22 cellular contexts compared by ENCODE assay signal in genomic region chr9:76218151-76218867, GRCh38.
A peak's percentile ranks its signal among the peaks of the same experiment; 100 is the strongest.
DNase-seq lines count a peak whose midpoint lies in the region; ATAC-seq, FAIRE-seq and TF ChIP-seq lines count a peak whose summit lies in the region.
"Had no signal": no experiment of that assay in that cellular context is flagged by ENCODE, and none has a peak within 500 bp of the region (broad histone marks: within the 10 kb centered on the region; RNA-seq: fewer than 3 reads in every experiment).

No MANE protein-coding gene starts in this region.

- no peak overlapping the region for H3K4me3 Mint-ChIP-seq in astrocyte (ENCODE audit: unreplicated experiment)
- H3K4me3 Mint-ChIP-seq in neural progenitor cell, result no peak overlapping the region
- peak overlapping the region; percentile 6 for H3K4me3 Mint-ChIP-seq in type B pancreatic cell
- H3K4me3 Mint-ChIP-seq in progenitor cell of endocrine pancreas (ENCODE audit: low read depth), result no peak overlapping the region
- H3K4me3 Mint-ChIP-seq: CD8-positive, alpha-beta memory T cell; H9 had no signal

- DNase-seq in astrocyte (ENCODE audit: low read depth) (peak; percentile 77), kidney tubule cell (ENCODE audit: low spot score) (peak; percentile 6), neural progenitor cell (ENCODE audit: low spot score) (no peak), type B pancreatic cell (ENCODE audit: extremely low spot score, unreplicated experiment) (no peak), progenitor cell of endocrine pancreas (ENCODE audit: low spot score, unreplicated experiment) (no peak)
- DNase-seq: AML-193; CD8-positive, alpha-beta memory T cell; DMS79 treated with DMSO at 0.1 percent for 48 hours; H9; KG1; MM.1S; NCI-H2029; NCI-H446; NCI-H524 treated with DMSO at 0.1 percent for 48 hours; NCI-H774; PC-3; SJCRH30 had no signal

- H3K36me3 ChIP-seq in astrocyte (ENCODE audit: insufficient read depth, low read length) (no peaks in the 10 kb centered on the region), neural progenitor cell (no peaks in the 10 kb centered on the region)
- H3K36me3 ChIP-seq: BLaER1 treated with 17β-estradiol and CSF1 and Interleukin-3, amounts not matched to agents 10 nM and 100 nM; SJCRH30 had no signal

- H3K9me3 Mint-ChIP-seq in astrocyte (ENCODE audit: unreplicated experiment) (no peaks in the 10 kb centered on the region), neural progenitor cell (peaks cover 3% of the 10 kb centered on the region), type B pancreatic cell (peaks cover 6% of the 10 kb centered on the region), progenitor cell of endocrine pancreas (ENCODE audit: low read depth) (no peaks in the 10 kb centered on the region)
- H3K9me3 Mint-ChIP-seq: CD8-positive, alpha-beta memory T cell; H9 had no signal

- H3K9ac ChIP-seq in astrocyte (ENCODE audit: low read length), result no peak overlapping the region
- H3K9ac ChIP-seq in neural progenitor cell, result no peak overlapping the region
- H3K9ac ChIP-seq: BLaER1 treated with 17β-estradiol and CSF1 and Interleukin-3, amounts not matched to agents 10 nM and 100 nM had no signal

- H4K20me1 ChIP-seq in astrocyte (ENCODE audit: insufficient read depth, low read length) (no peaks in the 10 kb centered on the region), neural progenitor cell (ENCODE audit: low read depth) (no peaks in the 10 kb centered on the region)
- H4K20me1 ChIP-seq: BLaER1 treated with 17β-estradiol and CSF1 and Interleukin-3, amounts not matched to agents 10 nM and 100 nM had no signal

- TF ChIP-seq CTCF in astrocyte (IDR thresholded peaks at IDR 0.05; ENCODE audit: insufficient read depth, low read depth, low read length) (no peak), neural progenitor cell (IDR thresholded peaks at IDR 0.05) (no peak), type B pancreatic cell (conservative IDR thresholded peaks at IDR 0.05) (no peak), progenitor cell of endocrine pancreas (IDR thresholded peaks at IDR 0.05; ENCODE audit: unreplicated experiment) (no peak)

- ATAC-seq in GM18907 (IDR thresholded peaks at IDR 0.05; ENCODE audit: unreplicated experiment) (no peak), HG03571 (IDR thresholded peaks at IDR 0.05; ENCODE audit: unreplicated experiment) (no peak)
- ATAC-seq: PC-3 had no signal

- no peaks in the 10 kb centered on the region for H3K9me3 ChIP-seq in astrocyte (ENCODE audit: insufficient read depth, low read depth, low read length)
- H3K9me3 ChIP-seq in neural progenitor cell (ENCODE audit: low read depth), result no peaks in the 10 kb centered on the region
- H3K9me3 ChIP-seq: A549; BLaER1 treated with 17β-estradiol and CSF1 and Interleukin-3, amounts not matched to agents 10 nM and 100 nM; SJCRH30 had no signal

- H2AFZ ChIP-seq in astrocyte (ENCODE audit: low read depth, low read length) (no peak overlapping the region), neural progenitor cell (replicated peaks) (peak overlapping the region; percentile 58)

- peaks cover 12% of the 10 kb centered on the region for H3F3A ChIP-seq in neural progenitor cell (ENCODE audit: low read depth)

- H3K27ac ChIP-seq in astrocyte (ENCODE audit: low read depth, low read length) (no peak overlapping the region), neural progenitor cell (no peak overlapping the region)
- H3K27ac ChIP-seq: A549; BLaER1 treated with 17β-estradiol and CSF1 and Interleukin-3, amounts not matched to agents 10 nM and 100 nM; SJCRH30 had no signal

- H3K27me3 ChIP-seq in astrocyte (ENCODE audit: insufficient read depth, low read length) (no peaks in the 10 kb centered on the region), neural progenitor cell (no peaks in the 10 kb centered on the region)
- H3K27me3 ChIP-seq: BLaER1 treated with 17β-estradiol and CSF1 and Interleukin-3, amounts not matched to agents 10 nM and 100 nM; SJCRH30 had no signal

- no peaks in the 10 kb centered on the region for H3K79me2 ChIP-seq in astrocyte (ENCODE audit: insufficient read depth, low read length)
- no peaks in the 10 kb centered on the region for H3K79me2 ChIP-seq in neural progenitor cell (ENCODE audit: low read depth)

- H3K4me3 ChIP-seq in astrocyte (ENCODE audit: insufficient read depth, low read depth, low read length), result no peak overlapping the region
- no peak overlapping the region for H3K4me3 ChIP-seq in neural progenitor cell
- H3K4me3 ChIP-seq: A549; BLaER1 treated with 17β-estradiol and CSF1 and Interleukin-3, amounts not matched to agents 10 nM and 100 nM; SJCRH30 had no signal

- no peak for FAIRE-seq in astrocyte (lab: Jason Lieb, UNC)
- FAIRE-seq: A549, GM12892 had no signal

- H3K27ac Mint-ChIP-seq in astrocyte (ENCODE audit: unreplicated experiment) (no peak overlapping the region), neural progenitor cell (peak overlapping the region; percentile 16), type B pancreatic cell (peak overlapping the region; percentile 77), progenitor cell of endocrine pancreas (no peak overlapping the region)
- H3K27ac Mint-ChIP-seq: CD8-positive, alpha-beta memory T cell had no signal

- H3K36me3 Mint-ChIP-seq in astrocyte (ENCODE audit: low read depth, unreplicated experiment) (no peaks in the 10 kb centered on the region), neural progenitor cell (no peaks in the 10 kb centered on the region), type B pancreatic cell (peaks cover 4% of the 10 kb centered on the region), progenitor cell of endocrine pancreas (ENCODE audit: insufficient read depth) (no peaks in the 10 kb centered on the region)
- H3K36me3 Mint-ChIP-seq: CD8-positive, alpha-beta memory T cell had no signal

- peaks cover 30% of the 10 kb centered on the region for H3K4me1 ChIP-seq in astrocyte (ENCODE audit: insufficient read depth, low read length)
- peaks cover 20% of the 10 kb centered on the region for H3K4me1 ChIP-seq in neural progenitor cell
- H3K4me1 ChIP-seq: SJCRH30 had no signal

- peak overlapping the region; percentile 27 for H3K4me2 ChIP-seq in astrocyte (ENCODE audit: low read length)
- peak overlapping the region; percentile 26 for H3K4me2 ChIP-seq in neural progenitor cell
- H3K4me2 ChIP-seq: A549 had no signal

- H3K4me1 Mint-ChIP-seq in astrocyte (ENCODE audit: low read depth, unreplicated experiment), result peaks cover 35% of the 10 kb centered on the region
- peaks cover 32% of the 10 kb centered on the region for H3K4me1 Mint-ChIP-seq in neural progenitor cell
- peaks cover 36% of the 10 kb centered on the region for H3K4me1 Mint-ChIP-seq in type B pancreatic cell (ENCODE audit: unreplicated experiment)
- no peaks in the 10 kb centered on the region for H3K4me1 Mint-ChIP-seq in progenitor cell of endocrine pancreas (ENCODE audit: low read depth)
- H3K4me1 Mint-ChIP-seq: CD8-positive, alpha-beta memory T cell had no signal

- H3K27me3 Mint-ChIP-seq in astrocyte (ENCODE audit: low read depth, unreplicated experiment) (no peaks in the 10 kb centered on the region), neural progenitor cell (ENCODE audit: insufficient read depth, low read depth) (no peaks in the 10 kb centered on the region), type B pancreatic cell (no peaks in the 10 kb centered on the region), progenitor cell of endocrine pancreas (peaks cover 8% of the 10 kb centered on the region)
- H3K27me3 Mint-ChIP-seq: CD8-positive, alpha-beta memory T cell had no signal

Comparison
In these comparisons a context has a peak if more than half of its experiments do, and no peak if none do; other contexts are left out.
1. DNase-seq: peak in astrocyte (single experiment) and kidney tubule cell (single experiment); none in neural progenitor cell (single experiment), type B pancreatic cell (single experiment) and progenitor cell of endocrine pancreas (single experiment).
2. H3K27ac Mint-ChIP-seq: peak in neural progenitor cell (single experiment) and type B pancreatic cell (single experiment); none in astrocyte (single experiment) and progenitor cell of endocrine pancreas (single experiment).